ENCODE assay signal across 9 cellular contexts in genomic region chr16:67260426-67261063, GRCh38. TPM values are rescaled to one million over a fixed set of nuclear protein-coding genes. Genes with fewer than 3 reads are reported as not detected.
DNase-seq lines count a peak whose midpoint lies in the region; ATAC-seq, FAIRE-seq and TF ChIP-seq lines count a peak whose summit lies in the region.
"Had no signal": no experiment of that assay in that cellular context is flagged by ENCODE, and none has a peak within 500 bp of the region (broad histone marks: within the 10 kb centered on the region; RNA-seq: fewer than 3 reads in every experiment).

No MANE protein-coding gene starts in this region.

- no peak overlapping the region for H3K4me3 ChIP-seq in BE2C (ENCODE audit: low read depth, low read length)
- no peak overlapping the region for H3K4me3 ChIP-seq in adipocyte (ENCODE audit: low read length)

- FAIRE-seq in GM12892 (lab: Jason Lieb, UNC) (peak; percentile 76), urothelium cell line (lab: Jason Lieb, UNC) (no peak)
- FAIRE-seq: frontal cortex had no signal

- H3K9ac ChIP-seq in adipocyte (ENCODE audit: low read length), result no peak overlapping the region

- H3K4me1 ChIP-seq in BE2C (no peaks in the 10 kb centered on the region), adipocyte (ENCODE audit: control insufficient read depth, insufficient read depth, low read length) (peaks cover 22% of the 10 kb centered on the region)

- DNase-seq in BE2C, result peak; percentile 62
- DNase-seq in GM12892 (ENCODE audit: insufficient read length), result no peak
- DNase-seq in NCI-H226, result peak; percentile 38
- peak; percentile 80 for DNase-seq in adipocyte (ENCODE audit: low read depth)
- peak; percentile 76 for DNase-seq in islet precursor cell
- DNase-seq in urothelium cell line (ENCODE audit: low spot score), result peak; percentile 50
- DNase-seq in activated gamma-delta T cell treated with Interleukin-2 at 50 U/mL for 16 hours, result no peak

- no peaks in the 10 kb centered on the region for H3K27me3 ChIP-seq in BE2C
- H3K27me3 ChIP-seq in adipocyte (replicated peaks; ENCODE audit: control insufficient read depth, insufficient read depth, low read length), result no peaks in the 10 kb centered on the region

- peak; percentile 85 for TF ChIP-seq CTCF in BE2C (IDR thresholded peaks at IDR 0.05; ENCODE audit: low read depth, low read length)

- H3K36me3 ChIP-seq in BE2C (no peaks in the 10 kb centered on the region), adipocyte (ENCODE audit: control insufficient read depth, insufficient read depth, low read length, severe bottlenecking) (no peaks in the 10 kb centered on the region)

- H3K9me3 ChIP-seq in BE2C, result no peaks in the 10 kb centered on the region
- no peaks in the 10 kb centered on the region for H3K9me3 ChIP-seq in adipocyte (ENCODE audit: control insufficient read depth, low read length)

- ATAC-seq in HG03139 (IDR thresholded peaks at IDR 0.05; ENCODE audit: unreplicated experiment), result no peak

- no peak for TF ChIP-seq POLR2A in GM12892 (IDR thresholded peaks at IDR 0.05; ENCODE audit: low read depth, low read length)

RNA-seq across cellular contexts. Expression of gene SLC9A5, which starts 11.8 kb away (rescaled TPM):
- polyA plus RNA-seq in BE2C (2012; ENCODE audit: insufficient read depth, insufficient read length, low read depth), result 3.1 TPM
- 4.4 TPM for polyA plus RNA-seq in GM12892 (2012; ENCODE audit: missing spikeins)

RNA-seq across cellular contexts. Expression of gene FHOD1, which starts 13.3 kb away (rescaled TPM):
- polyA plus RNA-seq in BE2C (2012; ENCODE audit: insufficient read depth, insufficient read length, low read depth), result 37.9 TPM
- polyA plus RNA-seq in GM12892 (2012; ENCODE audit: missing spikeins), result 26.1 TPM

RNA-seq across cellular contexts. Expression of gene PLEKHG4, which starts 18.8 kb away (rescaled TPM):
- polyA plus RNA-seq in BE2C (2012; ENCODE audit: insufficient read depth, insufficient read length, low read depth), result 8.8 TPM
- 0.32 TPM for polyA plus RNA-seq in GM12892 (2012; ENCODE audit: missing spikeins)

RNA-seq across cellular contexts. Expression of gene TMEM208, which starts 33.6 kb away (rescaled TPM):
- polyA plus RNA-seq in BE2C (2012; ENCODE audit: insufficient read depth, insufficient read length, low read depth), result 298 TPM
- polyA plus RNA-seq in GM12892 (2012; ENCODE audit: missing spikeins), result 34.9 TPM

Comparison
In these comparisons a context has a peak if more than half of its experiments do, and no peak if none do; other contexts are left out.
1. DNase-seq: peak in BE2C (single experiment), NCI-H226 (single experiment), adipocyte (single experiment), islet precursor cell (single experiment) and urothelium cell line (single experiment); none in GM12892 (single experiment) and activated gamma-delta T cell treated with Interleukin-2 at 50 U/mL for 16 hours (single experiment).